Comparison of ENCODE assay signal across 1 cellular context in genomic region chr7:116548506-116548905, GRCh38.
A peak's percentile ranks its signal among the peaks of the same experiment; 100 is the strongest.
TF ChIP-seq lines count a peak whose summit lies in the region.

No MANE protein-coding gene starts in this region.

TF ChIP-seq in GM12878, 131 proteins besides CTCF, POLR2A, EP300 and RAD21 (continued from another document):
- TF ChIP-seq NFXL1 (IDR thresholded peaks at IDR 0.05; ENCODE audit: borderline replicate concordance): no peak
- TF ChIP-seq, protein P1, sequence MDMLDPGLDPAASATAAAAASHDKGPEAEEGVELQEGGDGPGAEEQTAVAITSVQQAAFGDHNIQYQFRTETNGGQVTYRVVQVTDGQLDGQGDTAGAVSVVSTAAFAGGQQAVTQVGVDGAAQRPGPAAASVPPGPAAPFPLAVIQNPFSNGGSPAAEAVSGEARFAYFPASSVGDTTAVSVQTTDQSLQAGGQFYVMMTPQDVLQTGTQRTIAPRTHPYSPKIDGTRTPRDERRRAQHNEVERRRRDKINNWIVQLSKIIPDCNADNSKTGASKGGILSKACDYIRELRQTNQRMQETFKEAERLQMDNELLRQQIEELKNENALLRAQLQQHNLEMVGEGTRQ (IDR thresholded peaks at IDR 0.05; ENCODE audit: borderline replicate concordance, low read depth, low read length): no peak
- no peak for TF ChIP-seq JUNB (IDR thresholded peaks at IDR 0.05)
- TF ChIP-seq POLR2AphosphoS5 (IDR thresholded peaks at IDR 0.05; ENCODE audit: low read length): no peak
- TF ChIP-seq NBN (IDR thresholded peaks at IDR 0.05): 0 out of 2 replicates have a peak, but pooled peaks have one; percentile 28
- no peak for TF ChIP-seq HSF1 (IDR thresholded peaks at IDR 0.05; ENCODE audit: low read depth, low read length)
- no peak for TF ChIP-seq YBX1 (IDR thresholded peaks at IDR 0.05)
- TF ChIP-seq TCF7 (IDR thresholded peaks at IDR 0.05; ENCODE audit: borderline replicate concordance): no peak
- TF ChIP-seq CHD1 (IDR thresholded peaks at IDR 0.05; ENCODE audit: low read depth, low read length): no peak
- TF ChIP-seq DPF2 (IDR thresholded peaks at IDR 0.05): peak; percentile 43; the same call in 1 of the 2 replicates
- TF ChIP-seq IKZF1 (conservative IDR thresholded peaks at IDR 0.05): 0 out of 2 replicates have a peak, but pooled peaks have one; percentile 33
- no peak for TF ChIP-seq ZNF24 (IDR thresholded peaks at IDR 0.05)
- TF ChIP-seq ESRRA (IDR thresholded peaks at IDR 0.05; ENCODE audit: low read length): no peak
- no peak for TF ChIP-seq SUPT20H (IDR thresholded peaks at IDR 0.05; ENCODE audit: borderline replicate concordance, control insufficient read depth, low read depth, low read length)
- no peak for TF ChIP-seq HDAC2 (IDR thresholded peaks at IDR 0.05)
- TF ChIP-seq ATF7 (IDR thresholded peaks at IDR 0.05; ENCODE audit: low read depth): no peak
- no peak for TF ChIP-seq NR2C2 (IDR thresholded peaks at IDR 0.05; ENCODE audit: borderline replicate concordance, control insufficient read depth, insufficient read length, low read depth)
- no peak for TF ChIP-seq MAX (IDR thresholded peaks at IDR 0.05; ENCODE audit: low read depth, low read length)
- no peak for TF ChIP-seq TCF12 (IDR thresholded peaks at IDR 0.05; ENCODE audit: low read depth, low read length)
- no peak for TF ChIP-seq ZBED1 (IDR thresholded peaks at IDR 0.05; ENCODE audit: borderline replicate concordance)
- peak; percentile 63 to 67; a peak in 2 of 4 replicates for TF ChIP-seq IKZF2 (IDR thresholded peaks at IDR 0.05)
- TF ChIP-seq YY1 (IDR thresholded peaks at IDR 0.05; ENCODE audit: low read depth, low read length): no peak
- no peak for TF ChIP-seq PKNOX1 (IDR thresholded peaks at IDR 0.05)
- peak; percentile 74 for TF ChIP-seq IRF4 (IDR thresholded peaks at IDR 0.05; ENCODE audit: low read depth, low read length)
- no peak for TF ChIP-seq KAT2A (conservative IDR thresholded peaks at IDR 0.05; ENCODE audit: control insufficient read depth, low read depth, low read length)
- TF ChIP-seq GABPA (IDR thresholded peaks at IDR 0.05; ENCODE audit: low read depth): no peak
- TF ChIP-seq ZZZ3 (IDR thresholded peaks at IDR 0.05; ENCODE audit: control insufficient read depth, insufficient read length, low read depth): no peak
- TF ChIP-seq POU2F2 (IDR thresholded peaks at IDR 0.05; ENCODE audit: borderline replicate concordance, low read depth, low read length): no peak
- no peak for TF ChIP-seq ATF2 (IDR thresholded peaks at IDR 0.05; ENCODE audit: low read length)
- no peak for TF ChIP-seq MTA3 (IDR thresholded peaks at IDR 0.05; ENCODE audit: borderline replicate concordance, low read length)
- TF ChIP-seq SMARCA5 (IDR thresholded peaks at IDR 0.05): peak; percentile 82; the same call in 1 of the 2 replicates
- TF ChIP-seq RUNX3 (IDR thresholded peaks at IDR 0.05; ENCODE audit: low read length): peak; percentile 42
- peak; percentile 55 for TF ChIP-seq RELB (IDR thresholded peaks at IDR 0.05; ENCODE audit: low read depth)
- TF ChIP-seq EZH2 (IDR thresholded peaks at IDR 0.05; ENCODE audit: borderline replicate concordance, control insufficient read depth, low read depth, low read length): no peak
- TF ChIP-seq KLF5 (IDR thresholded peaks at IDR 0.05; ENCODE audit: partially characterized antibody): no peak
- TF ChIP-seq ZNF217 (IDR thresholded peaks at IDR 0.05): peak; percentile 71; the same call in 1 of the 2 replicates
- TF ChIP-seq SPI1 (IDR thresholded peaks at IDR 0.05; ENCODE audit: borderline replicate concordance, insufficient read depth, low read depth, low read length): peak; percentile 90
- TF ChIP-seq NRF1 (conservative IDR thresholded peaks at IDR 0.05; ENCODE audit: low read depth, low read length): no peak
